In genomic region chr10:79132681-79133381, GRCh38 we compare ENCODE assay signal across 1 cellular context.
A peak's percentile ranks its signal among the peaks of the same experiment; 100 is the strongest.
TF ChIP-seq lines count a peak whose summit lies in the region.

No MANE protein-coding gene starts in this region.

TF ChIP-seq in K562, 482 proteins besides CTCF, POLR2A, EP300 and RAD21 (continued from another document):
- TF ChIP-seq, protein P1, sequence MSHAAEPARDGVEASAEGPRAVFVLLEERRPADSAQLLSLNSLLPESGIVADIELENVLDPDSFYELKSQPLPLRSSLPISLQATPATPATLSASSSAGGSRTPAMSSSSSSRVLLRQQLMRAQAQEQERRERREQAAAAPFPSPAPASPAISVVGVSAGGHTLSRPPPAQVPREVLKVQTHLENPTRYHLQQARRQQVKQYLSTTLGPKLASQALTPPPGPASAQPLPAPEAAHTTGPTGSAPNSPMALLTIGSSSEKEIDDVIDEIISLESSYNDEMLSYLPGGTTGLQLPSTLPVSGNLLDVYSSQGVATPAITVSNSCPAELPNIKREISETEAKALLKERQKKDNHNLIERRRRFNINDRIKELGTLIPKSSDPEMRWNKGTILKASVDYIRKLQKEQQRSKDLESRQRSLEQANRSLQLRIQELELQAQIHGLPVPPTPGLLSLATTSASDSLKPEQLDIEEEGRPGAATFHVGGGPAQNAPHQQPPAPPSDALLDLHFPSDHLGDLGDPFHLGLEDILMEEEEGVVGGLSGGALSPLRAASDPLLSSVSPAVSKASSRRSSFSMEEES (CRISPR knock-in tag; IDR thresholded peaks at IDR 0.05), result peak; percentile 68
- TF ChIP-seq DACH1 (IDR thresholded peaks at IDR 0.05; ENCODE audit: partially characterized antibody), result peak; percentile 46
- peak; percentile 79 for TF ChIP-seq SMARCE1 (IDR thresholded peaks at IDR 0.05)
- peak; percentile 84 for TF ChIP-seq GATA2 (CRISPR knock-in tag; IDR thresholded peaks at IDR 0.05)
- TF ChIP-seq NFIC (IDR thresholded peaks at IDR 0.05), result peak; percentile 64
- TF ChIP-seq CBFA2T2 (conservative IDR thresholded peaks at IDR 0.05), result peak; percentile 84
- TF ChIP-seq SMARCA4 (IDR thresholded peaks at IDR 0.05), result peak; percentile 66
- no peak for TF ChIP-seq EP400 (IDR thresholded peaks at IDR 0.05)
- no peak for TF ChIP-seq SRSF7 (optimal IDR thresholded peaks at IDR 0.05; ENCODE audit: low read depth, low read length)
- TF ChIP-seq, protein P2, sequence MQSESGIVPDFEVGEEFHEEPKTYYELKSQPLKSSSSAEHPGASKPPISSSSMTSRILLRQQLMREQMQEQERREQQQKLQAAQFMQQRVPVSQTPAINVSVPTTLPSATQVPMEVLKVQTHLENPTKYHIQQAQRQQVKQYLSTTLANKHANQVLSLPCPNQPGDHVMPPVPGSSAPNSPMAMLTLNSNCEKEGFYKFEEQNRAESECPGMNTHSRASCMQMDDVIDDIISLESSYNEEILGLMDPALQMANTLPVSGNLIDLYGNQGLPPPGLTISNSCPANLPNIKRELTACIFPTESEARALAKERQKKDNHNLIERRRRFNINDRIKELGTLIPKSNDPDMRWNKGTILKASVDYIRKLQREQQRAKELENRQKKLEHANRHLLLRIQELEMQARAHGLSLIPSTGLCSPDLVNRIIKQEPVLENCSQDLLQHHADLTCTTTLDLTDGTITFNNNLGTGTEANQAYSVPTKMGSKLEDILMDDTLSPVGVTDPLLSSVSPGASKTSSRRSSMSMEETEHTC (IDR thresholded peaks at IDR 0.05), result peak; percentile 25
- TF ChIP-seq ARID1B (IDR thresholded peaks at IDR 0.05), result peak; percentile 84
- peak; percentile 86 for TF ChIP-seq TCF3 (CRISPR knock-in tag; IDR thresholded peaks at IDR 0.05)
- 0 out of 4 replicates have a peak, but pooled peaks of 1 of the 2 experiments have one; percentile 28 for TF ChIP-seq UBTF (IDR thresholded peaks at IDR 0.05; ENCODE audit: borderline replicate concordance in 1 of 2, low read depth in 2 of 2, low read length in 2 of 2)
- TF ChIP-seq ETS2 (tag; IDR thresholded peaks at IDR 0.05; ENCODE audit: borderline replicate concordance, poor library complexity, severe bottlenecking), result no peak
- TF ChIP-seq, protein P3, sequence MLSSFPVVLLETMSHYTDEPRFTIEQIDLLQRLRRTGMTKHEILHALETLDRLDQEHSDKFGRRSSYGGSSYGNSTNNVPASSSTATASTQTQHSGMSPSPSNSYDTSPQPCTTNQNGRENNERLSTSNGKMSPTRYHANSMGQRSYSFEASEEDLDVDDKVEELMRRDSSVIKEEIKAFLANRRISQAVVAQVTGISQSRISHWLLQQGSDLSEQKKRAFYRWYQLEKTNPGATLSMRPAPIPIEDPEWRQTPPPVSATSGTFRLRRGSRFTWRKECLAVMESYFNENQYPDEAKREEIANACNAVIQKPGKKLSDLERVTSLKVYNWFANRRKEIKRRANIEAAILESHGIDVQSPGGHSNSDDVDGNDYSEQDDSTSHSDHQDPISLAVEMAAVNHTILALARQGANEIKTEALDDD (IDR thresholded peaks at IDR 0.05), result peak; percentile 84
- TF ChIP-seq, protein P4, sequence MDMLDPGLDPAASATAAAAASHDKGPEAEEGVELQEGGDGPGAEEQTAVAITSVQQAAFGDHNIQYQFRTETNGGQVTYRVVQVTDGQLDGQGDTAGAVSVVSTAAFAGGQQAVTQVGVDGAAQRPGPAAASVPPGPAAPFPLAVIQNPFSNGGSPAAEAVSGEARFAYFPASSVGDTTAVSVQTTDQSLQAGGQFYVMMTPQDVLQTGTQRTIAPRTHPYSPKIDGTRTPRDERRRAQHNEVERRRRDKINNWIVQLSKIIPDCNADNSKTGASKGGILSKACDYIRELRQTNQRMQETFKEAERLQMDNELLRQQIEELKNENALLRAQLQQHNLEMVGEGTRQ (CRISPR knock-in tag; IDR thresholded peaks at IDR 0.05), result peak; percentile 47
- TF ChIP-seq, protein P5, sequence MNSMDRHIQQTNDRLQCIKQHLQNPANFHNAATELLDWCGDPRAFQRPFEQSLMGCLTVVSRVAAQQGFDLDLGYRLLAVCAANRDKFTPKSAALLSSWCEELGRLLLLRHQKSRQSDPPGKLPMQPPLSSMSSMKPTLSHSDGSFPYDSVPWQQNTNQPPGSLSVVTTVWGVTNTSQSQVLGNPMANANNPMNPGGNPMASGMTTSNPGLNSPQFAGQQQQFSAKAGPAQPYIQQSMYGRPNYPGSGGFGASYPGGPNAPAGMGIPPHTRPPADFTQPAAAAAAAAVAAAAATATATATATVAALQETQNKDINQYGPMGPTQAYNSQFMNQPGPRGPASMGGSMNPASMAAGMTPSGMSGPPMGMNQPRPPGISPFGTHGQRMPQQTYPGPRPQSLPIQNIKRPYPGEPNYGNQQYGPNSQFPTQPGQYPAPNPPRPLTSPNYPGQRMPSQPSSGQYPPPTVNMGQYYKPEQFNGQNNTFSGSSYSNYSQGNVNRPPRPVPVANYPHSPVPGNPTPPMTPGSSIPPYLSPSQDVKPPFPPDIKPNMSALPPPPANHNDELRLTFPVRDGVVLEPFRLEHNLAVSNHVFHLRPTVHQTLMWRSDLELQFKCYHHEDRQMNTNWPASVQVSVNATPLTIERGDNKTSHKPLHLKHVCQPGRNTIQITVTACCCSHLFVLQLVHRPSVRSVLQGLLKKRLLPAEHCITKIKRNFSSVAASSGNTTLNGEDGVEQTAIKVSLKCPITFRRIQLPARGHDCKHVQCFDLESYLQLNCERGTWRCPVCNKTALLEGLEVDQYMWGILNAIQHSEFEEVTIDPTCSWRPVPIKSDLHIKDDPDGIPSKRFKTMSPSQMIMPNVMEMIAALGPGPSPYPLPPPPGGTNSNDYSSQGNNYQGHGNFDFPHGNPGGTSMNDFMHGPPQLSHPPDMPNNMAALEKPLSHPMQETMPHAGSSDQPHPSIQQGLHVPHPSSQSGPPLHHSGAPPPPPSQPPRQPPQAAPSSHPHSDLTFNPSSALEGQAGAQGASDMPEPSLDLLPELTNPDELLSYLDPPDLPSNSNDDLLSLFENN (IDR thresholded peaks at IDR 0.05; ENCODE audit: low read depth in 2 of 2, low read length in 2 of 2), result peak in 1 of 2 experiments; percentile 66; a peak in 1 of 4 replicates
- peak in 1 of 2 experiments; percentile 69; a peak in 2 of 4 replicates for TF ChIP-seq TBL1XR1 (IDR thresholded peaks at IDR 0.05; ENCODE audit: low read length in 2 of 2)
